In genomic region chr16:1414532-1415265, GRCh38 we compare ENCODE assay signal across 8 cellular contexts. TPM values are rescaled to one million over a fixed set of nuclear protein-coding genes. Genes with fewer than 3 reads are reported as not detected.
DNase-seq lines count a peak whose midpoint lies in the region; ATAC-seq and FAIRE-seq lines count a peak whose summit lies in the region.

Gene UNKL (minus strand): TSS chr16:1414704. CDS start chr16:1414691, 13 bp downstream.

- H3K36me3 ChIP-seq in neuronal stem cell (replicated peaks in 1 of 2; ENCODE audit: control insufficient read depth in 2 of 2, insufficient read depth in 2 of 2, low read length in 2 of 2): peaks cover 3 to 16% of the 10 kb centered on the region in 2 donors

- DNase-seq in DMS153 treated with DMSO at 0.1 percent for 48 hours (lab: John Stamatoyannopoulos, UW; ENCODE audit: unreplicated experiment) (peak; percentile 12), DMS153 (lab: John Stamatoyannopoulos, UW) (no peak), RPMI8226 (peak; percentile 90), activated gamma-delta T cell treated with Interleukin-2 at 50 U/mL for 16 hours (peak; percentile 85), frontal cortex (ENCODE audit: low spot score in 2 of 2) (peak; percentile 90), neuronal stem cell (ENCODE audit: low spot score) (peak; percentile 70), stromal cell of bone marrow (ENCODE audit: low read depth) (peak; percentile 13)

- peaks cover 2 to 4% of the 10 kb centered on the region in 2 donors for H3K4me1 ChIP-seq in neuronal stem cell (ENCODE audit: control insufficient read depth in 2 of 2, insufficient read depth in 1 of 2, low read depth in 1 of 2, low read length in 2 of 2)

- no CpG with 5 or more reads among the region's 72 CpGs for WGBS in neuronal stem cell (ENCODE audit: extremely low coverage in 2 of 2, insufficient read length in 2 of 2, insufficient replicate concordance in 1 of 2), 2 donors

- no peak within 1 kb of the TSS for H4K91ac ChIP-seq in neuronal stem cell (ENCODE audit: low read depth, low read length, poor library complexity)

- H3K4me3 ChIP-seq in neuronal stem cell (ENCODE audit: low read length in 2 of 2): peak within 1 kb of the TSS; percentile 65 to 98

- no peak within 1 kb of the TSS for H4K8ac ChIP-seq in neuronal stem cell (ENCODE audit: low read depth, low read length)

- H2BK12ac ChIP-seq in neuronal stem cell (ENCODE audit: low read length): peak within 1 kb of the TSS; percentile 73

- H2AFZ ChIP-seq in neuronal stem cell (ENCODE audit: low read length): peak within 1 kb of the TSS; percentile 87

- H2BK120ac ChIP-seq in neuronal stem cell (ENCODE audit: low read depth, low read length): peak within 1 kb of the TSS; percentile 16

- peak within 1 kb of the TSS; percentile 37 for H3K4ac ChIP-seq in neuronal stem cell (ENCODE audit: low read length)

- H3K14ac ChIP-seq in neuronal stem cell (ENCODE audit: low read length): peak within 1 kb of the TSS; percentile 21

- peak within 1 kb of the TSS; percentile 95 for H3K9ac ChIP-seq in neuronal stem cell (ENCODE audit: low read depth, low read length, poor library complexity)

- H3K23ac ChIP-seq in neuronal stem cell (ENCODE audit: low read depth, low read length, poor library complexity): peak within 1 kb of the TSS; percentile 80

- ATAC-seq in HG03354 (IDR thresholded peaks at IDR 0.05; ENCODE audit: poor library complexity, severe bottlenecking, unreplicated experiment): peak; percentile 58

- peak within 1 kb of the TSS; percentile 73 for H3K4me2 ChIP-seq in neuronal stem cell (ENCODE audit: insufficient read depth, low read length, poor library complexity, severe bottlenecking)

- H3K18ac ChIP-seq in neuronal stem cell (ENCODE audit: low read length): peak within 1 kb of the TSS; percentile 96

- no peak within 1 kb of the TSS for H3K27ac ChIP-seq in neuronal stem cell (replicated peaks; ENCODE audit: low read length)

- no peaks in the 10 kb centered on the region for H3K27me3 ChIP-seq in neuronal stem cell (ENCODE audit: control insufficient read depth in 3 of 3, insufficient read depth in 3 of 3, low read depth in 1 of 3, low read length in 3 of 3)

- no peaks in the 10 kb centered on the region for H3K9me3 ChIP-seq in neuronal stem cell (replicated peaks in 1 of 2; ENCODE audit: control insufficient read depth in 2 of 2, insufficient read depth in 1 of 2, low read depth in 1 of 2, low read length in 2 of 2)

- peak within 1 kb of the TSS; percentile 81 for H2BK15ac ChIP-seq in neuronal stem cell (ENCODE audit: low read length)

- H3K79me1 ChIP-seq in neuronal stem cell (ENCODE audit: low read depth, low read length): peaks cover 4% of the 10 kb centered on the region

- no peak for FAIRE-seq in frontal cortex (lab: Jason Lieb, UNC)

- H2AK5ac ChIP-seq in neuronal stem cell (ENCODE audit: low read depth, low read length): peak within 1 kb of the TSS; percentile 91

- H2BK5ac ChIP-seq in neuronal stem cell (ENCODE audit: low read length): peak within 1 kb of the TSS; percentile 95

RNA-seq across cellular contexts. Expression of gene UNKL, which starts in this region (rescaled TPM):
- 8.2 TPM for total RNA-seq in frontal cortex
- 14.1 TPM for polyA plus RNA-seq in neuronal stem cell (2013, experiment 1 of 2)
- polyA plus RNA-seq in neuronal stem cell (2013, experiment 2 of 2): 14.2 TPM
